In the genomic region with DNA sequence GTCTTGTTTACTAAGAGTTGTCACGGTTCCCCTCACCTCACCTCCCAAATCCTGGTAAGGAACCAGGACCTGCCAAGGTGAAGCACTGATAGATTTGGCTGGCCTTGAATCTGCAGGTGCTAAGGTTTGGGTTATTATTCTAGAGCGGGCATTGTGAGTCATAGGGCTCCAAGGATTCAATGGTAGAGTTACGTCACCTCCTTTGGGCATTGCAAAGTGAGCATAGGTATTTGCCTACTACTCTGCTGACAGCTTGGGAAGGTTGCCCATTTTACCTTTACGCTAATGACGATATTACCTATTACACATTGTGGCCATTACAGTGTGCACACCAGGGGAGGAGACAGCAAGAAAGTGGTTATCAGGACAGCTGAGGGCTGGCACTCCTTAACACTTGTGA, we compare ENCODE assay signal across 14 cellular contexts.
"Had no signal": no experiment of that assay in that cellular context is flagged by ENCODE, and none has a peak within 500 bp of the region (broad histone marks: within the 10 kb centered on the region; RNA-seq: fewer than 3 reads in every experiment).

No MANE protein-coding gene starts in this region.

- FAIRE-seq: TTC549, urothelium cell line had no signal

- H3K4me3 ChIP-seq: adrenal gland, esophagus muscularis mucosa, left ventricle myocardium inferior, ovary had no signal

- ATAC-seq: stimulated activated naive CD8-positive, alpha-beta T cell treated with anti-CD3 and anti-CD28 coated beads, Interleukin-15, amount 100 ng/mL, for 72 hours had no signal

- H3K9me3 ChIP-seq: adrenal gland, esophagus muscularis mucosa, left ventricle myocardium inferior, ovary had no signal

- H3K36me3 ChIP-seq: adrenal gland, esophagus muscularis mucosa, left ventricle myocardium inferior, ovary had no signal

- DNase-seq: activated naive CD4-positive, alpha-beta T cell treated with anti-CD3 and anti-CD28 coated beads, Interleukin-2, amount 50 U/mL, for 16 hours; activated T-cell treated with anti-CD3 and anti-CD28 coated beads, Interleukin-2, amount 50 U/mL, for 1 hour; adrenal gland; head of caudate nucleus; left ventricle myocardium inferior; mesenchymal stem cell; ovary; stimulated activated CD4-positive, alpha-beta T cell treated with anti-CD3 and anti-CD28 coated beads, Interleukin-15, amount 100 ng/mL, for 24 hours; stimulated activated CD4-positive, alpha-beta T cell treated with anti-CD3 and anti-CD28 coated beads, Interleukin-4, amount 100 ng/mL, for 24 hours; stimulated activated naive CD8-positive, alpha-beta T cell treated with anti-CD3 and anti-CD28 coated beads, Interleukin-15, amount 100 ng/mL, for 72 hours; T-helper 2 cell had no signal

- H3K27me3 ChIP-seq: esophagus muscularis mucosa, ovary had no signal

- H3K27ac ChIP-seq: adrenal gland, left ventricle myocardium inferior, ovary had no signal
